ENCODE assay signal across 24 cellular contexts in genomic region chr5:133948721-133949120, GRCh38.
"Had no signal": no experiment of that assay in that cellular context is flagged by ENCODE, and none has a peak within 500 bp of the region (broad histone marks: within the 10 kb centered on the region; RNA-seq: fewer than 3 reads in every experiment).

No MANE protein-coding gene starts in this region.

- H3K27me3 Mint-ChIP-seq: dendritic cell treated with granulocyte-macrophage colony-stimulating factor and Interleukin-4, amounts not matched to agents 40 ng/mL and 50 ng/mL, for 4 days had no signal

- H3K4me1 Mint-ChIP-seq: endodermal cell had no signal

- H3K27ac Mint-ChIP-seq: dendritic cell treated with granulocyte-macrophage colony-stimulating factor and Interleukin-4, amounts not matched to agents 40 ng/mL and 50 ng/mL, for 4 days; effector memory CD8-positive, alpha-beta T cell; endodermal cell had no signal

- DNase-seq: colonic mucosa; cortex of kidney; dermis blood vessel endothelial cell; dorsolateral prefrontal cortex; effector CD4-positive, alpha-beta T cell; effector CD8-positive, alpha-beta T cell; effector memory CD4-positive, alpha-beta T cell; effector memory CD8-positive, alpha-beta T cell; erythroblast; esophagus squamous epithelium; foreskin fibroblast; foreskin keratinocyte; foreskin melanocyte; gastrocnemius medialis; glutamatergic neuron; head of caudate nucleus; heart right ventricle had no signal

- FAIRE-seq: endometrium, endothelial cell of umbilical vein had no signal

- H3K4me3 Mint-ChIP-seq: dendritic cell treated with granulocyte-macrophage colony-stimulating factor and Interleukin-4, amounts not matched to agents 40 ng/mL and 50 ng/mL, for 4 days; effector memory CD8-positive, alpha-beta T cell; endodermal cell had no signal

- H3K9me3 Mint-ChIP-seq: dendritic cell treated with granulocyte-macrophage colony-stimulating factor and Interleukin-4, amounts not matched to agents 40 ng/mL and 50 ng/mL, for 4 days; effector memory CD8-positive, alpha-beta T cell; endodermal cell had no signal

- ATAC-seq: effector memory CD8-positive, alpha-beta T cell; esophagus mucosa; foreskin keratinocyte; gastrocnemius medialis; gastroesophageal sphincter; heart left ventricle; heart right ventricle had no signal
